8 cellular contexts compared by ENCODE assay signal in genomic region chr3:126134219-126134975, GRCh38. TPM values are rescaled to one million over a fixed set of nuclear protein-coding genes. Genes with fewer than 3 reads are reported as not detected.
DNase-seq lines count a peak whose midpoint lies in the region; ATAC-seq, FAIRE-seq and TF ChIP-seq lines count a peak whose summit lies in the region.

No MANE protein-coding gene starts in this region.

- intact Hi-C loops in Panc1 (cut with micrococcal nuclease; ENCODE audit: unreplicated experiment) (loop anchor here (2.0 kb wide), 1 partner anchor 252 kb away; no protein-coding TSS in a partner anchor), Right ventricle myocardium inferior (cut with DNase I) (loop anchor here (1.0 to 5.0 kb wide), 4 partner anchors 48 to 255 kb away; partner anchors contain the start of gene ALDH1L1), posterior vena cava (cut with DNase I) (loop anchor here (5.0 kb wide), 1 partner anchor 258 kb away; the partner anchor contains the start of gene CFAP100 (in 2 of the 2))

- POLR2A ChIA-PET in Panc1 (lab: Charles Lee): interaction anchor here (0.7 kb wide), 2 partner anchors 28 to 149 kb away, joined by 3 to 10 read pairs; no protein-coding TSS in a partner anchor

- no peaks in the 10 kb centered on the region for H3K9me3 ChIP-seq in Panc1 (ENCODE audit: control insufficient read depth, insufficient read depth, low read depth, low read length)

- no peak overlapping the region for H3K4me3 ChIP-seq in Panc1 (ENCODE audit: low read depth in 2 of 2, low read length in 2 of 2)

- H3K36me3 ChIP-seq in Panc1 (ENCODE audit: control insufficient read depth, insufficient read depth, low read length): no peaks in the 10 kb centered on the region

- CTCF ChIA-PET in Panc1 (lab: Charles Lee): interaction anchor here (0.6 to 2.3 kb wide), 4 partner anchors 63 to 257 kb away, joined by 3 to 22 read pairs (median 4); no protein-coding TSS in a partner anchor

- no peak overlapping the region for H3K27ac Mint-ChIP-seq in activated naive CD4-positive, alpha-beta T cell treated with anti-CD3 and anti-CD28 coated beads, Interleukin-2, amount 50 U/mL, for 72 hours

- no peaks in the 10 kb centered on the region; the same call in 1 of the 2 replicates for H3K4me1 ChIP-seq in Panc1 (ENCODE audit: control insufficient read depth, insufficient read depth, low read length)

- peak; percentile 42 for DNase-seq in D721Med (ENCODE audit: insufficient read length, low spot score)
- DNase-seq in HuH-7.5 (ENCODE audit: low spot score): peak; percentile 59
- DNase-seq in Panc1 (ENCODE audit: low read depth, low spot score): peak; percentile 17
- DNase-seq in activated naive CD4-positive, alpha-beta T cell treated with anti-CD3 and anti-CD28 coated beads, Interleukin-2, amount 50 U/mL, for 72 hours (ENCODE audit: low spot score in 2 of 2): peak in 1 of 2 donors; percentile 63
- no peak for DNase-seq in Right ventricle myocardium inferior (ENCODE audit: missing footprints)
- peak; percentile 88 for DNase-seq in posterior vena cava (ENCODE audit: low spot score)

- BruUV-seq in Panc1 (replicated peaks; lab: Mats Ljungman, UMichigan): no TSS peak

- no peaks in the 10 kb centered on the region for H3K36me3 Mint-ChIP-seq in activated naive CD4-positive, alpha-beta T cell treated with anti-CD3 and anti-CD28 coated beads, Interleukin-2, amount 50 U/mL, for 72 hours

- in situ Hi-C loops in Panc1 (cut with HindIII; ENCODE audit: low pct_unique_long_range_greater_than_20kb, low sequenced_read_pairs): no loop called here

- peaks cover 4% of the 10 kb centered on the region for H3K27me3 ChIP-seq in Panc1 (ENCODE audit: control insufficient read depth, insufficient read depth, low read length)

- no peak for FAIRE-seq in D721Med (lab: Jason Lieb, UNC)

- no peak overlapping the region for H3K27ac ChIP-seq in Panc1 (ENCODE audit: low read length)

- H3K9me3 Mint-ChIP-seq in activated naive CD4-positive, alpha-beta T cell treated with anti-CD3 and anti-CD28 coated beads, Interleukin-2, amount 50 U/mL, for 72 hours: no peaks in the 10 kb centered on the region

- peak; percentile 86 for ATAC-seq in Panc1
- peak; percentile 76 to 82 for ATAC-seq in activated naive CD4-positive, alpha-beta T cell treated with anti-CD3 and anti-CD28 coated beads, Interleukin-2, amount 50 U/mL, for 72 hours
- peak; percentile 84 for ATAC-seq in Right ventricle myocardium inferior
- ATAC-seq in GM21381 (IDR thresholded peaks at IDR 0.05; ENCODE audit: unreplicated experiment): no peak
- ATAC-seq in HG03139 (IDR thresholded peaks at IDR 0.05; ENCODE audit: unreplicated experiment): no peak

- peak; percentile 64 for TF ChIP-seq CTCF in D721Med (IDR thresholded peaks at IDR 0.05; ENCODE audit: insufficient read depth, missing control alignments)
- TF ChIP-seq CTCF in Panc1 (IDR thresholded peaks at IDR 0.05): peak; percentile 91

RNA-seq across cellular contexts. Expression of gene ALDH1L1, which starts 46.0 kb away (rescaled TPM):
- total RNA-seq in Panc1 (2021; ENCODE audit: unreplicated experiment): 0.36 TPM
- polyA plus RNA-seq in Panc1 (2012; ENCODE audit: insufficient read length): not detected
- under 1 TPM; 0.18 to 0.34 TPM for total RNA-seq in activated naive CD4-positive, alpha-beta T cell treated with anti-CD3 and anti-CD28 coated beads, Interleukin-2, amount 50 U/mL, for 72 hours
- 23.1 TPM for total RNA-seq in Right ventricle myocardium inferior
- total RNA-seq in posterior vena cava: 10 to 100 TPM in 1 of 2 donors, 1 to 10 TPM in 1; 5.6 to 12.4 TPM

RNA-seq across cellular contexts. Expression of gene SLC41A3, which starts 50.5 kb away (rescaled TPM):
- total RNA-seq in Panc1 (2021; ENCODE audit: unreplicated experiment) (39.0 TPM), Right ventricle myocardium inferior (36.2 TPM), posterior vena cava (10 to 100 TPM; 44.7 to 49.0 TPM)
- 43.3 TPM for polyA plus RNA-seq in Panc1 (2012; ENCODE audit: insufficient read length)
- total RNA-seq in activated naive CD4-positive, alpha-beta T cell treated with anti-CD3 and anti-CD28 coated beads, Interleukin-2, amount 50 U/mL, for 72 hours: 10 to 100 TPM; 24.5 to 74.0 TPM

Comparison
In these comparisons a context has a peak if more than half of its experiments do, and no peak if none do; other contexts are left out.
1. ATAC-seq: peak in Panc1 (single experiment), activated naive CD4-positive, alpha-beta T cell treated with anti-CD3 and anti-CD28 coated beads, Interleukin-2, amount 50 U/mL, for 72 hours (2 of 2) and Right ventricle myocardium inferior (single experiment); none in GM21381 (single experiment) and HG03139 (single experiment).